In the genomic region with DNA sequence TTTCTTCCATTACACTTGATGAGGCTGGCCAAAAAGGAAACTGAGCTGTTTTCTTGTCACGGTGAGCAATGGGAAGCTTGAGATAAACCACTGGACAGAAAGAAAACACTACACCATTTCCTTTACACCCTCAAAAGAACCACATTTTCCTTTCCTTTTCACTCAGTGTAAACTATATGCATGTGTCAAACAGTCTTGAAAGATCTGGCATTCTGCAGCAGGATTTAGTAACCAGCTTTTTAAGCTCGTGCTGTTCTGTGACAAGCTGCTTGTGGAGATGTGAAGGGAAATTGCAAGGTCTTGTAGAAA, we compare ENCODE assay signal across 1 cellular context.
TF ChIP-seq lines count a peak whose summit lies in the region.

No MANE protein-coding gene starts in this region.

TF ChIP-seq in HEK293, 187 proteins besides CTCF, POLR2A, EP300 and RAD21 (continued from another document):
- TF ChIP-seq, protein P1, sequence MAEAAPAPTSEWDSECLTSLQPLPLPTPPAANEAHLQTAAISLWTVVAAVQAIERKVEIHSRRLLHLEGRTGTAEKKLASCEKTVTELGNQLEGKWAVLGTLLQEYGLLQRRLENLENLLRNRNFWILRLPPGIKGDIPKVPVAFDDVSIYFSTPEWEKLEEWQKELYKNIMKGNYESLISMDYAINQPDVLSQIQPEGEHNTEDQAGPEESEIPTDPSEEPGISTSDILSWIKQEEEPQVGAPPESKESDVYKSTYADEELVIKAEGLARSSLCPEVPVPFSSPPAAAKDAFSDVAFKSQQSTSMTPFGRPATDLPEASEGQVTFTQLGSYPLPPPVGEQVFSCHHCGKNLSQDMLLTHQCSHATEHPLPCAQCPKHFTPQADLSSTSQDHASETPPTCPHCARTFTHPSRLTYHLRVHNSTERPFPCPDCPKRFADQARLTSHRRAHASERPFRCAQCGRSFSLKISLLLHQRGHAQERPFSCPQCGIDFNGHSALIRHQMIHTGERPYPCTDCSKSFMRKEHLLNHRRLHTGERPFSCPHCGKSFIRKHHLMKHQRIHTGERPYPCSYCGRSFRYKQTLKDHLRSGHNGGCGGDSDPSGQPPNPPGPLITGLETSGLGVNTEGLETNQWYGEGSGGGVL (tag by site-specific recombination; IDR thresholded peaks at IDR 0.05), result no peak
- TF ChIP-seq REPIN1 (tag by site-specific recombination; IDR thresholded peaks at IDR 0.05; ENCODE audit: low read depth), result no peak
- TF ChIP-seq ZBTB8A (tag by site-specific recombination; IDR thresholded peaks at IDR 0.05), result no peak
